ENCODE assay signal across 17 cellular contexts in the genomic region with DNA sequence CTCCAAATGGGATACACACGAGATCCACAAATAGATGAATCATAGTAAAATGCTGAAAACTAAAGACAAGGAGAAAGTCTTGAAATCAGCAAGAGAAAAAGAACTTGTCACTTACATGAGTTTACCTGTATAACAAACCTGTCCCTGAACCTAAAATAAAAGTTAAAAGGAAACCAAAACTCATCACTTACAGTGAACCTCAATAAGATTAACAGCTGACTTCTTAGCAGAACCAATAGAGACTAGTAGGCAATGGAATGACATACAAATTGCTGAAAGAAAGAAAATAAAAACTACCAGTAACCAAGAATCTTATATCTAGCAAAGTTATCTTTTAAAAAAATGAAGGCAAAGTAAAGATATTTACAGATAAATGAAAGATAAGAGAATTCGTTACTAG. TPM values are rescaled to one million over a fixed set of nuclear protein-coding genes. Genes with fewer than 3 reads are reported as not detected.
A peak's percentile ranks its signal among the peaks of the same experiment; 100 is the strongest.
DNase-seq lines count a peak whose midpoint lies in the region; ATAC-seq, FAIRE-seq and TF ChIP-seq lines count a peak whose summit lies in the region.
"Had no signal": no experiment of that assay in that cellular context is flagged by ENCODE, and none has a peak within 500 bp of the region (broad histone marks: within the 10 kb centered on the region; RNA-seq: fewer than 3 reads in every experiment).

No MANE protein-coding gene starts in this region.

- POLR2A ChIA-PET in MCF 10A (lab: Yijun Ruan, JAX) = no interaction called here
- POLR2A ChIA-PET in RWPE1 (lab: Yijun Ruan, JAX; ENCODE audit: low non-redundant PET) = no interaction called here

- DNase-seq in MCF 10A (ENCODE audit: unreplicated experiment) = peak; percentile 1
- DNase-seq in breast epithelium (ENCODE audit: low spot score in 2 of 2) = no peak
- peak; percentile 24 for DNase-seq in RCC 7860 (ENCODE audit: low spot score)
- DNase-seq in dermis blood vessel endothelial cell = peak; percentile 10
- no peak for DNase-seq in RWPE1 (ENCODE audit: low spot score)
- DNase-seq: activated naive CD4-positive, alpha-beta T cell treated with anti-CD3 and anti-CD28 coated beads, Interleukin-2, amount 10 ng/mL, durations not matched to agents 7 days and 5 days; effector memory CD8-positive, alpha-beta T cell; kidney; ovary; small intestine; stomach; WERI-Rb-1 had no signal

- no peaks in the 10 kb centered on the region for H3K4me1 ChIP-seq in breast epithelium
- H3K4me1 ChIP-seq: SJSA1, stomach had no signal

- FAIRE-seq in RCC 7860 (lab: Jason Lieb, UNC) = no peak
- FAIRE-seq: kidney, small intestine had no signal

- no peaks in the 10 kb centered on the region for H3K36me3 ChIP-seq in breast epithelium
- H3K36me3 ChIP-seq: ovary had no signal

- CTCF ChIA-PET in MCF 10A (lab: Yijun Ruan, JAX) (interaction anchor here (0.7 kb wide), 2 partner anchors 33 to 34 kb away, joined by 3 read pairs; no protein-coding TSS in a partner anchor), RWPE1 (lab: Yijun Ruan, JAX) (interaction anchor here (0.5 kb wide), 1 partner anchor 8 kb away, joined by 3 read pairs; no protein-coding TSS in a partner anchor)

- H3K4me3 Mint-ChIP-seq in MCF 10A (ENCODE audit: unreplicated experiment) = no peak overlapping the region
- H3K4me3 Mint-ChIP-seq: activated naive CD4-positive, alpha-beta T cell treated with anti-CD3 and anti-CD28 coated beads, Interleukin-2, amount 10 ng/mL, durations not matched to agents 7 days and 5 days; effector memory CD8-positive, alpha-beta T cell had no signal

- no TSS peak for BruUV-seq in MCF 10A (replicated peaks; lab: Mats Ljungman, UMichigan)

- H3K27me3 Mint-ChIP-seq in MCF 10A (ENCODE audit: insufficient read depth, unreplicated experiment) = no peaks in the 10 kb centered on the region
- H3K27me3 Mint-ChIP-seq: activated naive CD4-positive, alpha-beta T cell treated with anti-CD3 and anti-CD28 coated beads, Interleukin-2, amount 10 ng/mL, durations not matched to agents 7 days and 5 days; effector memory CD8-positive, alpha-beta T cell had no signal

- H3K27ac ChIP-seq in breast epithelium (no peak overlapping the region), RWPE1 (no peak overlapping the region)
- H3K27ac ChIP-seq: ovary, SJSA1, stomach, vagina, WERI-Rb-1 had no signal

- TF ChIP-seq CTCF in MCF 10A (IDR thresholded peaks at IDR 0.05; ENCODE audit: unreplicated experiment) = no peak
- no peak for TF ChIP-seq CTCF in breast epithelium (IDR thresholded peaks at IDR 0.05)
- no peak for TF ChIP-seq CTCF in RWPE1 (conservative IDR thresholded peaks at IDR 0.05; ENCODE audit: low read depth)

- ATAC-seq in HG03457 (IDR thresholded peaks at IDR 0.05; ENCODE audit: unreplicated experiment) = no peak
- ATAC-seq in HG02970 (IDR thresholded peaks at IDR 0.05; ENCODE audit: low FRiP score, unreplicated experiment) = no peak
- ATAC-seq in GM19463 (IDR thresholded peaks at IDR 0.05; ENCODE audit: unreplicated experiment) = no peak
- ATAC-seq: effector memory CD8-positive, alpha-beta T cell had no signal

- no peak overlapping the region for H3K4me3 ChIP-seq in breast epithelium
- H3K4me3 ChIP-seq: ovary, SJSA1, stomach, vagina had no signal

- TF ChIP-seq POLR2A in breast epithelium (IDR thresholded peaks at IDR 0.05) = no peak

- H3K36me3 Mint-ChIP-seq in MCF 10A (ENCODE audit: insufficient read depth, unreplicated experiment) = peaks cover 66% of the 10 kb centered on the region

- no peak overlapping the region for H3K27ac Mint-ChIP-seq in MCF 10A (ENCODE audit: low read depth, unreplicated experiment)

- H3K4me1 Mint-ChIP-seq in MCF 10A (ENCODE audit: insufficient read depth, unreplicated experiment) = no peaks in the 10 kb centered on the region
- H3K4me1 Mint-ChIP-seq: activated naive CD4-positive, alpha-beta T cell treated with anti-CD3 and anti-CD28 coated beads, Interleukin-2, amount 10 ng/mL, durations not matched to agents 7 days and 5 days had no signal

- intact Hi-C loops in MCF 10A (cut with micrococcal nuclease) = no loop called here
- intact Hi-C loops in breast epithelium (cut with DNase I; ENCODE audit: low total_unique reads) = no loop called here

- H3K9me3 ChIP-seq in breast epithelium = peaks cover 10 to 15% of the 10 kb centered on the region in 2 donors
- H3K9me3 ChIP-seq: ovary had no signal

- peaks cover 14% of the 10 kb centered on the region for H3K9me3 Mint-ChIP-seq in MCF 10A (ENCODE audit: unreplicated experiment)

- no peaks in the 10 kb centered on the region for H3K27me3 ChIP-seq in breast epithelium
- H3K27me3 ChIP-seq: ovary, SJSA1, stomach, vagina had no signal

RNA-seq across cellular contexts. Expression of gene SEC22A, which starts 27.4 kb away (rescaled TPM):
- total RNA-seq in MCF 10A (2022) (16.2 and 16.5 TPM in 2 replicates), breast epithelium (10 to 100 TPM; 28.5 to 45.2 (median 33.1) TPM), dermis blood vessel endothelial cell (29.1 and 47.1 TPM in 2 replicates)

Comparison
In these comparisons a context has a peak if more than half of its experiments do, and no peak if none do; other contexts are left out.
1. DNase-seq: peak in MCF 10A (single experiment), RCC 7860 (single experiment) and dermis blood vessel endothelial cell (single experiment); none in breast epithelium (0 of 2) and RWPE1 (single experiment).